In genomic region chr12:12627308-12627827, GRCh38 we compare ENCODE assay signal across 20 cellular contexts. TPM values are rescaled to one million over a fixed set of nuclear protein-coding genes. Genes with fewer than 3 reads are reported as not detected.
DNase-seq lines count a peak whose midpoint lies in the region; ATAC-seq, FAIRE-seq and TF ChIP-seq lines count a peak whose summit lies in the region.
"Had no signal": no experiment of that assay in that cellular context is flagged by ENCODE, and none has a peak within 500 bp of the region (broad histone marks: within the 10 kb centered on the region; RNA-seq: fewer than 3 reads in every experiment).

No MANE protein-coding gene starts in this region.

- H3K79me2 ChIP-seq in astrocyte (ENCODE audit: insufficient read depth, low read length), result peaks cover 21% of the 10 kb centered on the region

- H3K9ac ChIP-seq in astrocyte (ENCODE audit: low read length), result no peak overlapping the region
- H3K9ac ChIP-seq: BLaER1 had no signal

- DNase-seq in A549 (ENCODE audit: low read depth in 1 of 2, low spot score in 1 of 2), result no peak
- no peak for DNase-seq in CD4-positive, CD25-positive, alpha-beta regulatory T cell
- DNase-seq in astrocyte (ENCODE audit: low read depth), result no peak
- DNase-seq in midbrain (lab: John Stamatoyannopoulos, UW), result no peak
- DNase-seq in SW 1271 (lab: John Stamatoyannopoulos, UW), result no peak
- DNase-seq: Calu3; CD4-positive, alpha-beta memory T cell; COR-L47; DMS53; DMS79 treated with DMSO at 0.1 percent for 48 hours; GF-D8; GOT3 had no signal

- peaks cover 14% of the 10 kb centered on the region for H4K20me1 ChIP-seq in astrocyte (ENCODE audit: insufficient read depth, low read length)
- H4K20me1 ChIP-seq: BLaER1 had no signal

- no peak for TF ChIP-seq POLR2A in A549 (IDR thresholded peaks at IDR 0.05; ENCODE audit: low read length)

- H3K4me1 Mint-ChIP-seq in CD4-positive, CD25-positive, alpha-beta regulatory T cell, result peaks cover 65 to 94% (median 85%) of the 10 kb centered on the region in 4 donors
- peaks cover 4% of the 10 kb centered on the region for H3K4me1 Mint-ChIP-seq in astrocyte (ENCODE audit: low read depth, unreplicated experiment)
- peaks cover 89% of the 10 kb centered on the region for H3K4me1 Mint-ChIP-seq in dendritic cell treated with granulocyte-macrophage colony-stimulating factor and Interleukin-4, amounts not matched to agents 40 ng/mL and 50 ng/mL, for 4 days (ENCODE audit: low read depth)

- CTCF ChIA-PET in A549 (lab: Yijun Ruan, JAX), result no interaction called here

- H2AFZ ChIP-seq in astrocyte (ENCODE audit: low read depth, low read length), result no peak overlapping the region

- WGBS in A549 (ENCODE audit: missing lambda C conversion rate), result 96% methylated on average over 2 of the region's 2 CpGs

- no peak overlapping the region for H3K27ac ChIP-seq in A549
- H3K27ac ChIP-seq in CD4-positive, CD25-positive, alpha-beta regulatory T cell (ENCODE audit: insufficient read depth, low read length, poor library complexity, severe bottlenecking), result no peak overlapping the region
- no peak overlapping the region for H3K27ac ChIP-seq in astrocyte (ENCODE audit: low read depth, low read length)
- H3K27ac ChIP-seq: BLaER1, C4-2B had no signal

- no peaks in the 10 kb centered on the region for H3K27me3 Mint-ChIP-seq in CD4-positive, CD25-positive, alpha-beta regulatory T cell
- no peaks in the 10 kb centered on the region for H3K27me3 Mint-ChIP-seq in astrocyte (ENCODE audit: low read depth, unreplicated experiment)
- no peaks in the 10 kb centered on the region for H3K27me3 Mint-ChIP-seq in dendritic cell treated with granulocyte-macrophage colony-stimulating factor and Interleukin-4, amounts not matched to agents 40 ng/mL and 50 ng/mL, for 4 days
- H3K27me3 Mint-ChIP-seq: B cell; CD4-positive, alpha-beta memory T cell had no signal

- H3K36me3 Mint-ChIP-seq in CD4-positive, CD25-positive, alpha-beta regulatory T cell, result peaks cover 27% of the 10 kb centered on the region
- H3K36me3 Mint-ChIP-seq in astrocyte (ENCODE audit: low read depth, unreplicated experiment), result peaks cover 18% of the 10 kb centered on the region
- H3K36me3 Mint-ChIP-seq in dendritic cell treated with granulocyte-macrophage colony-stimulating factor and Interleukin-4, amounts not matched to agents 40 ng/mL and 50 ng/mL, for 4 days (ENCODE audit: low read depth), result peaks cover 68% of the 10 kb centered on the region

- intact Hi-C loops in dendritic cell treated with granulocyte-macrophage colony-stimulating factor and Interleukin-4, amounts not matched to agents 40 ng/mL and 50 ng/mL, for 4 days (cut with micrococcal nuclease), result no loop called here

- H3K9me3 Mint-ChIP-seq in CD4-positive, CD25-positive, alpha-beta regulatory T cell, result peaks cover 0 to 4% (median 0%) of the 10 kb centered on the region in 7 donors
- no peaks in the 10 kb centered on the region for H3K9me3 Mint-ChIP-seq in astrocyte (ENCODE audit: unreplicated experiment)
- H3K9me3 Mint-ChIP-seq in dendritic cell treated with granulocyte-macrophage colony-stimulating factor and Interleukin-4, amounts not matched to agents 40 ng/mL and 50 ng/mL, for 4 days, result peaks cover 9% of the 10 kb centered on the region

- TF ChIP-seq CTCF in A549 (IDR thresholded peaks at IDR 0.05), result no peak
- no peak for TF ChIP-seq CTCF in astrocyte (IDR thresholded peaks at IDR 0.05; ENCODE audit: insufficient read depth, low read depth, low read length)

- H3K4me3 ChIP-seq in A549, result no peak overlapping the region
- peak overlapping the region; percentile 11 for H3K4me3 ChIP-seq in CD4-positive, CD25-positive, alpha-beta regulatory T cell (ENCODE audit: low read depth, low read length)
- H3K4me3 ChIP-seq in astrocyte (ENCODE audit: insufficient read depth, low read depth, low read length), result no peak overlapping the region
- H3K4me3 ChIP-seq: BLaER1, HAP-1 had no signal

- H3K4me3 Mint-ChIP-seq in CD4-positive, CD25-positive, alpha-beta regulatory T cell, result no peak overlapping the region
- no peak overlapping the region for H3K4me3 Mint-ChIP-seq in astrocyte (ENCODE audit: unreplicated experiment)
- no peak overlapping the region for H3K4me3 Mint-ChIP-seq in dendritic cell treated with granulocyte-macrophage colony-stimulating factor and Interleukin-4, amounts not matched to agents 40 ng/mL and 50 ng/mL, for 4 days
- H3K4me3 Mint-ChIP-seq: B cell had no signal

- peak; percentile 78 for FAIRE-seq in A549 (lab: Jason Lieb, UNC)
- peak; percentile 23 for FAIRE-seq in astrocyte (lab: Jason Lieb, UNC)
- FAIRE-seq: GM12892, H54 had no signal

- H3K4me2 ChIP-seq in A549 (no peak overlapping the region), astrocyte (ENCODE audit: low read length) (no peak overlapping the region)
- H3K4me2 ChIP-seq: BLaER1 had no signal

- POLR2A ChIA-PET in A549 (lab: Yijun Ruan, JAX), result no interaction called here

- ATAC-seq in A549 (no peak), GM21390 (IDR thresholded peaks at IDR 0.05; ENCODE audit: unreplicated experiment) (no peak)
- no peak for ATAC-seq in CD4-positive, CD25-positive, alpha-beta regulatory T cell (ENCODE audit: low read depth in 2 of 2)

- H3K4me1 ChIP-seq in A549 (no peaks in the 10 kb centered on the region), astrocyte (ENCODE audit: insufficient read depth, low read length) (no peaks in the 10 kb centered on the region)
- H3K4me1 ChIP-seq in CD4-positive, CD25-positive, alpha-beta regulatory T cell (ENCODE audit: control insufficient read depth, insufficient read depth, low read length, poor library complexity, severe bottlenecking), result peaks cover 56% of the 10 kb centered on the region

- H3K9me3 ChIP-seq in A549 (no peaks in the 10 kb centered on the region), astrocyte (ENCODE audit: insufficient read depth, low read depth, low read length) (no peaks in the 10 kb centered on the region)
- H3K9me3 ChIP-seq in CD4-positive, CD25-positive, alpha-beta regulatory T cell (ENCODE audit: control insufficient read depth in 2 of 2, low read length in 2 of 2), result no peaks in the 10 kb centered on the region
- H3K9me3 ChIP-seq: BLaER1, HAP-1 had no signal

- H3K27ac Mint-ChIP-seq in CD4-positive, CD25-positive, alpha-beta regulatory T cell, result peak overlapping the region in 2 of 3 donors; percentile 26 to 53
- H3K27ac Mint-ChIP-seq in astrocyte (ENCODE audit: unreplicated experiment), result no peak overlapping the region
- H3K27ac Mint-ChIP-seq in dendritic cell treated with granulocyte-macrophage colony-stimulating factor and Interleukin-4, amounts not matched to agents 40 ng/mL and 50 ng/mL, for 4 days, result peak overlapping the region; percentile 68
- H3K27ac Mint-ChIP-seq: B cell had no signal

- no peak for TF ChIP-seq RAD21 in A549 (conservative IDR thresholded peaks at IDR 0.05 in 1 of 2, IDR thresholded peaks at IDR 0.05 in 1 of 2)

- peaks cover 3% of the 10 kb centered on the region for H3K36me3 ChIP-seq in CD4-positive, CD25-positive, alpha-beta regulatory T cell (ENCODE audit: control insufficient read depth, insufficient read depth, low read length)
- H3K36me3 ChIP-seq in astrocyte (ENCODE audit: insufficient read depth, low read length), result no peaks in the 10 kb centered on the region
- H3K36me3 ChIP-seq: HAP-1 had no signal

- no peaks in the 10 kb centered on the region for H3K27me3 ChIP-seq in CD4-positive, CD25-positive, alpha-beta regulatory T cell (ENCODE audit: control insufficient read depth, insufficient read depth, low read length)
- H3K27me3 ChIP-seq in astrocyte (ENCODE audit: insufficient read depth, low read length), result no peaks in the 10 kb centered on the region
- H3K27me3 ChIP-seq: BLaER1 had no signal

- TF ChIP-seq EP300 in A549 (IDR thresholded peaks at IDR 0.05), result no peak

TF ChIP-seq in A549, 52 proteins besides CTCF, POLR2A, EP300 and RAD21:
- TF ChIP-seq RFX5 (IDR thresholded peaks at IDR 0.05), result no peak
- TF ChIP-seq RCOR1 (IDR thresholded peaks at IDR 0.05; ENCODE audit: low read depth, low read length), result no peak
- TF ChIP-seq EHMT2 (IDR thresholded peaks at IDR 0.05; ENCODE audit: low read depth), result no peak
- no peak for TF ChIP-seq SMC3 (IDR thresholded peaks at IDR 0.05)
- no peak for TF ChIP-seq RARB (CRISPR knock-in tag; IDR thresholded peaks at IDR 0.05)
- TF ChIP-seq ZC3H11A (IDR thresholded peaks at IDR 0.05), result no peak
- no peak for TF ChIP-seq CHD2 (IDR thresholded peaks at IDR 0.05; ENCODE audit: low read length, partially characterized antibody)
- no peak for TF ChIP-seq MAFK (IDR thresholded peaks at IDR 0.05; ENCODE audit: partially characterized antibody)

RNA-seq across cellular contexts. Expression of gene CREBL2, which starts 15.7 kb away (rescaled TPM):
- polyA plus RNA-seq in A549 (2011; rRNA removed) (30.9 and 31.4 TPM in 2 replicates), A549 (2017; fragmentation: RNase III; extraction: RNeasy Plus Mini Kit Qiagen cat#74134 plus additional on column Dnase treatment) (21.9 to 24.3 TPM (median 23.9 TPM) in 3 replicates)
- 8.2 and 9.4 TPM in 2 replicates for polyA plus RNA-seq in A549 (2012; cell fraction: cytosol; rRNA removed)
- polyA plus RNA-seq in A549 (2012; cell fraction: nucleus; rRNA removed), result 2.9 and 4.2 TPM in 2 replicates
- 12.2 and 13.6 TPM in 2 replicates for polyA minus RNA-seq in A549 (2011; rRNA and poly(A)+ RNA removed)
- total RNA-seq in CD4-positive, CD25-positive, alpha-beta regulatory T cell, result 27.5 TPM
- 10 to 100 TPM; 60.7 to 73.4 (median 66.5) TPM for polyA plus RNA-seq in CD4-positive, CD25-positive, alpha-beta regulatory T cell
- total RNA-seq in astrocyte, result 13.9 and 14.8 TPM in 2 replicates
